Comparison of ENCODE assay signal across 9 cellular contexts in genomic region chr10:91552706-91553105, GRCh38.
DNase-seq lines count a peak whose midpoint lies in the region; TF ChIP-seq lines count a peak whose summit lies in the region.
"Had no signal": no experiment of that assay in that cellular context is flagged by ENCODE, and none has a peak within 500 bp of the region (broad histone marks: within the 10 kb centered on the region; RNA-seq: fewer than 3 reads in every experiment).

No MANE protein-coding gene starts in this region.

- no peaks in the 10 kb centered on the region for H3K36me3 ChIP-seq in ascending aorta
- H3K36me3 ChIP-seq: BLaER1 had no signal

- intact Hi-C loops in ascending aorta (cut with DNase I), result loop anchor here (2.0 kb wide), 1 partner anchor 82 kb away; no protein-coding TSS in a partner anchor

- no peaks in the 10 kb centered on the region for H3K36me3 Mint-ChIP-seq in type B pancreatic cell

- TF ChIP-seq CTCF in ascending aorta (IDR thresholded peaks at IDR 0.05), result peak in 2 of 3 experiments; percentile 20 to 40
- TF ChIP-seq CTCF in type B pancreatic cell (conservative IDR thresholded peaks at IDR 0.05), result peak; percentile 33

- no peaks in the 10 kb centered on the region for H3K9me3 Mint-ChIP-seq in type B pancreatic cell

- no peak overlapping the region for H3K27ac Mint-ChIP-seq in type B pancreatic cell

- DNase-seq in NCI-H1694 treated with DMSO at 0.1 percent for 48 hours (lab: John Stamatoyannopoulos, UW) (peak; percentile 2), NCI-H1694 (lab: John Stamatoyannopoulos, UW) (no peak), ascending aorta (ENCODE audit: low spot score in 2 of 2) (no peak), iPS-NIHi11 (ENCODE audit: low spot score) (peak; percentile 31), type B pancreatic cell (ENCODE audit: extremely low spot score, unreplicated experiment) (no peak), AG08395 (ENCODE audit: low spot score) (no peak), retina (no peak), CD1c-positive myeloid dendritic cell (ENCODE audit: extremely low spot score) (no peak)

- H3K9me3 ChIP-seq in ascending aorta, result no peaks in the 10 kb centered on the region
- H3K9me3 ChIP-seq: BLaER1 had no signal

- no peak overlapping the region for H3K27ac ChIP-seq in ascending aorta
- H3K27ac ChIP-seq: BLaER1 had no signal

- peaks cover 3% of the 10 kb centered on the region for H3K27me3 Mint-ChIP-seq in type B pancreatic cell

- H3K4me1 Mint-ChIP-seq in type B pancreatic cell (ENCODE audit: unreplicated experiment), result peaks cover 23% of the 10 kb centered on the region

- H3K27me3 ChIP-seq in ascending aorta, result no peaks in the 10 kb centered on the region
- H3K27me3 ChIP-seq: BLaER1 had no signal

- H3K4me3 Mint-ChIP-seq in type B pancreatic cell, result no peak overlapping the region

- no peak overlapping the region for H3K4me3 ChIP-seq in ascending aorta
- H3K4me3 ChIP-seq: BLaER1 had no signal

- peaks cover 0 to 8% of the 10 kb centered on the region in 2 donors for H3K4me1 ChIP-seq in ascending aorta
- H3K4me1 ChIP-seq: BLaER1 had no signal

Comparison
In these comparisons a context has a peak if more than half of its experiments do, and no peak if none do; other contexts are left out.
1. DNase-seq: peak in NCI-H1694 treated with DMSO at 0.1 percent for 48 hours (single experiment) and iPS-NIHi11 (single experiment); none in NCI-H1694 (single experiment), ascending aorta (0 of 2), type B pancreatic cell (single experiment), AG08395 (single experiment), retina (single experiment) and CD1c-positive myeloid dendritic cell (single experiment).